In the genomic region with DNA sequence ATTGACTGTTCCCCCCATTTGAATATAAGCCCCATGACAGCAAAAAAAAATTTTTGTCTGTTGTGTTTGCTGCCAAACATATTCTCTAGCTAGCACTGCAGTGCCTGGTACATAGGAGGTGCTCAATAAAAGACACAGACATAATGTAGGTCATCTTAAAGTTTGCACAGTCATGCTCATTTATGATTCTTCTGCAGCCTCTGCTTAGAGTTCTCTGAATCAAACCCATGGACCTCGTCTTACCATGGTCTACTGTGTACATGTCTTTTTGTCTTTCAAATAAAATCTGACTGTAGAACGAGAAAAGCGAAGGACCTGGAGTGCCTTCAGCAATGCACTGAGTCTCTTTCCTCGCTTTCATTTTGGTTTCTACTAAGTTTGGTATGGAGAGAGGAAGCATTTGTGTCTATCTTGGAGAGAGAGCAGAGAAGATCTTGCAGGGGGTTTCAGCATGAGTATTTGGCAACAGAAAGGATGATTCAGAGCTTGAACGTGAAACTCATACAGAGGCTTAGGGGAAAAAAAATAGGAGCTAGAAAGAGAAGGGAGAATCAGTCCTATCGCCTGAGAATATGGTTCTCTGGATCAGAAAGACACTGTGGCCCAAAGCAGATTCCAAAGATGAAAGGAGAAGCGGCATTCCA, we compare ENCODE assay signal across 13 cellular contexts. TPM values are rescaled to one million over a fixed set of nuclear protein-coding genes. Genes with fewer than 3 reads are reported as not detected.
DNase-seq lines count a peak whose midpoint lies in the region; ATAC-seq, FAIRE-seq and TF ChIP-seq lines count a peak whose summit lies in the region.
"Had no signal": no experiment of that assay in that cellular context is flagged by ENCODE, and none has a peak within 500 bp of the region (broad histone marks: within the 10 kb centered on the region; RNA-seq: fewer than 3 reads in every experiment).

No MANE protein-coding gene starts in this region.

- H2BK5ac ChIP-seq in mesenchymal stem cell (ENCODE audit: low read depth, low read length, poor library complexity, severe bottlenecking), result no peak overlapping the region

- H3K27ac ChIP-seq in GM12878 (ENCODE audit: control insufficient read depth, insufficient read depth), result peak overlapping the region; percentile 10; the same call in 1 of the 2 replicates
- no peak overlapping the region for H3K27ac ChIP-seq in mesenchymal stem cell (ENCODE audit: low read length, poor library complexity, severe bottlenecking)

- intact Hi-C loops in GM12878 (cut with micrococcal nuclease; ENCODE audit: unreplicated experiment), result no loop called here
- intact Hi-C loops in posterior cingulate gyrus (cut with DNase I), result no loop called here

- TF ChIP-seq EP300 in GM12878 (IDR thresholded peaks at IDR 0.05; ENCODE audit: borderline replicate concordance in 1 of 2, control insufficient read depth in 1 of 2, low read depth in 2 of 2, low read length in 2 of 2), result no peak

- no TSS peak for BruUV-seq in GM12878 (replicated peaks; lab: Mats Ljungman, UMichigan)

- H3K9me3 ChIP-seq in GM12878 (replicated peaks; ENCODE audit: control insufficient read depth, insufficient read depth, low read length) (peaks cover 3% of the 10 kb centered on the region; the same call in 2 of the 3 replicates), mesenchymal stem cell (ENCODE audit: control insufficient read depth, low read length) (no peaks in the 10 kb centered on the region)

- no peak overlapping the region for H3K14ac ChIP-seq in mesenchymal stem cell (ENCODE audit: low read length in 2 of 2)

- H3K4me3 Mint-ChIP-seq in T-helper 2 cell treated with Interferon-gamma antibody and Interleukin-4, amounts not matched to agents 5 μg/mL and 100 μg/mL, for 36 hours, result no peak overlapping the region
- H3K4me3 Mint-ChIP-seq: B cell; effector memory CD8-positive, alpha-beta T cell had no signal

- TF ChIP-seq CTCF in GM12878 (IDR thresholded peaks at IDR 0.05 in 2 of 3, conservative IDR thresholded peaks at IDR 0.05 in 1 of 3; ENCODE audit: control insufficient read depth in 2 of 3, extremely low read depth in 1 of 3, insufficient read depth in 1 of 3, low read depth in 3 of 3, low read length in 3 of 3), result no peak

- H3K23ac ChIP-seq in mesenchymal stem cell (ENCODE audit: low read length in 2 of 2), result no peak overlapping the region

- H3K4me1 Mint-ChIP-seq in T-helper 2 cell treated with Interferon-gamma antibody and Interleukin-4, amounts not matched to agents 5 μg/mL and 100 μg/mL, for 36 hours (ENCODE audit: low read depth), result no peaks in the 10 kb centered on the region
- H3K4me1 Mint-ChIP-seq: B cell had no signal

- POLR2A ChIA-PET in GM12878 (lab: Charles Lee), result interaction anchor here (1.0 to 1.2 kb wide), 2 partner anchors 17 to 29 kb away, joined by 3 to 5 read pairs; no protein-coding TSS in a partner anchor

- H3K27me3 ChIP-seq in GM12878 (replicated peaks in 1 of 2; ENCODE audit: control insufficient read depth in 2 of 2, insufficient read depth in 2 of 2, low read length in 1 of 2) (no peaks in the 10 kb centered on the region), mesenchymal stem cell (ENCODE audit: control insufficient read depth in 1 of 2, insufficient read depth in 1 of 2, low read length in 2 of 2) (peaks cover 0 to 9% of the 10 kb centered on the region in 2 experiments)

- H3K27ac Mint-ChIP-seq in T-helper 2 cell treated with Interferon-gamma antibody and Interleukin-4, amounts not matched to agents 5 μg/mL and 100 μg/mL, for 36 hours, result no peak overlapping the region
- H3K27ac Mint-ChIP-seq: B cell; effector memory CD8-positive, alpha-beta T cell had no signal

- peaks cover 3% of the 10 kb centered on the region for H3K27me3 Mint-ChIP-seq in T-helper 2 cell treated with Interferon-gamma antibody and Interleukin-4, amounts not matched to agents 5 μg/mL and 100 μg/mL, for 36 hours (ENCODE audit: low read depth)
- H3K27me3 Mint-ChIP-seq: B cell; effector memory CD8-positive, alpha-beta T cell had no signal

- H3K9ac ChIP-seq in GM12878 (ENCODE audit: control insufficient read depth, insufficient read depth, low read length) (no peak overlapping the region), mesenchymal stem cell (ENCODE audit: low read length) (peak overlapping the region; percentile 80)

- SMC1A ChIA-PET in GM12878 (lab: Charles Lee; ENCODE audit: uncharacterized antibody, unreplicated experiment), result interaction anchor here (0.7 to 1.9 kb wide), 7 partner anchors 9 to 185 kb away, joined by 3 to 6 read pairs (median 3); no protein-coding TSS in a partner anchor

- H2BK120ac ChIP-seq in mesenchymal stem cell (ENCODE audit: low read depth, low read length), result no peak overlapping the region

- DNase-seq in Ammon's horn (ENCODE audit: low spot score), result peak; percentile 28
- peak; percentile 56 for DNase-seq in HCEC 1CT
- DNase-seq in GM12878 (ENCODE audit: low read depth, low spot score), result no peak
- DNase-seq in mesenchymal stem cell, result peak; percentile 54
- DNase-seq in T-helper 2 cell treated with Interferon-gamma antibody and Interleukin-4, amounts not matched to agents 5 μg/mL and 100 μg/mL, for 36 hours (ENCODE audit: low spot score), result no peak
- DNase-seq in posterior cingulate gyrus, result no peak
- DNase-seq in activated CD4-positive, alpha-beta T cell treated with anti-CD3 and anti-CD28 coated beads, Interleukin-2, amount 50 U/mL, for 48 hours, result no peak
- DNase-seq: effector memory CD8-positive, alpha-beta T cell; mesendoderm; NCI-H1436; SHP77 treated with DMSO at 0.1 percent for 48 hours had no signal

- CTCF ChIA-PET in GM12878 (lab: Yijun Ruan, JAX), result no interaction called here

- no peak for TF ChIP-seq POLR2A in GM12878 (IDR thresholded peaks at IDR 0.05; ENCODE audit: low read depth, low read length)

- H3K36me3 ChIP-seq in GM12878 (ENCODE audit: control insufficient read depth in 2 of 2, insufficient read depth in 2 of 2, low read length in 1 of 2) (peaks cover 0 to 3% of the 10 kb centered on the region in 2 experiments; a peak in 1 of 4 replicates), mesenchymal stem cell (ENCODE audit: control insufficient read depth in 1 of 2, insufficient read depth in 2 of 2, low read depth in 1 of 2, low read length in 2 of 2) (no peaks in the 10 kb centered on the region)

- WGBS in GM12878 (ENCODE audit: insufficient coverage, insufficient replicate concordance, low lambda C conversion rate, missing lambda C conversion rate), result 40% methylated on average over 7 of the region's 7 CpGs
- 77% methylated on average over 6 of the region's 7 CpGs for WGBS in mesenchymal stem cell

- no peak for TF ChIP-seq RAD21 in GM12878 (IDR thresholded peaks at IDR 0.05; ENCODE audit: insufficient read depth, low read depth, low read length)

- no peak overlapping the region for H2BK15ac ChIP-seq in mesenchymal stem cell (ENCODE audit: low read depth, poor library complexity, severe bottlenecking)

- no peak overlapping the region for H2BK12ac ChIP-seq in mesenchymal stem cell (ENCODE audit: low read length in 2 of 2)

- H3K9me3 Mint-ChIP-seq in T-helper 2 cell treated with Interferon-gamma antibody and Interleukin-4, amounts not matched to agents 5 μg/mL and 100 μg/mL, for 36 hours, result no peaks in the 10 kb centered on the region
- H3K9me3 Mint-ChIP-seq: effector memory CD8-positive, alpha-beta T cell had no signal

- H3K36me3 Mint-ChIP-seq in T-helper 2 cell treated with Interferon-gamma antibody and Interleukin-4, amounts not matched to agents 5 μg/mL and 100 μg/mL, for 36 hours (ENCODE audit: low read depth), result no peaks in the 10 kb centered on the region

- in situ Hi-C loops in GM12878 (cut with MboI), result no loop called here

- H4K8ac ChIP-seq in mesenchymal stem cell (ENCODE audit: low read length), result no peak overlapping the region

- H4K20me1 ChIP-seq in GM12878 (ENCODE audit: control insufficient read depth, insufficient read depth), result no peaks in the 10 kb centered on the region

- no peak for FAIRE-seq in GM12878 (lab: Jason Lieb, UNC)

- RAD21 ChIA-PET in GM12878 (lab: Charles Lee; ENCODE audit: unreplicated experiment), result interaction anchor here (0.6 to 2.2 kb wide), 4 partner anchors 12 to 68 kb away, joined by 3 to 6 read pairs (median 4); no protein-coding TSS in a partner anchor

- no peak overlapping the region for H3K4ac ChIP-seq in mesenchymal stem cell (ENCODE audit: low read depth in 1 of 2, low read length in 2 of 2)

- ATAC-seq in GM12878 (peak; percentile 61; the same call in 2 of the 3 replicates), HG02970 (IDR thresholded peaks at IDR 0.05; ENCODE audit: low FRiP score, unreplicated experiment) (no peak)
- ATAC-seq: effector memory CD8-positive, alpha-beta T cell had no signal

- peaks cover 15% of the 10 kb centered on the region for H3K79me2 ChIP-seq in GM12878 (ENCODE audit: control insufficient read depth, insufficient read depth, low read length)

- H2AK5ac ChIP-seq in mesenchymal stem cell (ENCODE audit: low read length, severe bottlenecking), result no peak overlapping the region

- no peak overlapping the region for H3K18ac ChIP-seq in mesenchymal stem cell (ENCODE audit: low read depth in 1 of 2, low read length in 2 of 2)

- H4K91ac ChIP-seq in mesenchymal stem cell (ENCODE audit: low read length), result no peak overlapping the region

- no peaks in the 10 kb centered on the region for H3K79me1 ChIP-seq in mesenchymal stem cell (replicated peaks; ENCODE audit: low read length, poor library complexity, severe bottlenecking)

- H2AFZ ChIP-seq in GM12878 (ENCODE audit: control insufficient read depth, low read depth, low read length) (no peak overlapping the region), mesenchymal stem cell (ENCODE audit: low read depth, low read length) (no peak overlapping the region)

- peaks cover 11% of the 10 kb centered on the region for H3K4me1 ChIP-seq in GM12878 (ENCODE audit: control insufficient read depth, insufficient read depth, low read length)
- no peaks in the 10 kb centered on the region for H3K4me1 ChIP-seq in mesenchymal stem cell (ENCODE audit: control insufficient read depth, insufficient read depth, low read depth, low read length)

- H3K4me2 ChIP-seq in GM12878 (ENCODE audit: control insufficient read depth, insufficient read depth) (0 out of 2 replicates have a peak overlapping the region, but pooled peaks have one; percentile 18), mesenchymal stem cell (ENCODE audit: low read length, poor library complexity, severe bottlenecking) (no peak overlapping the region)

- H3K4me3 ChIP-seq in GM12878, result no peak overlapping the region; the same call in 1 of the 2 replicates
- peak overlapping the region in 1 of 2 experiments; percentile 77 for H3K4me3 ChIP-seq in mesenchymal stem cell (ENCODE audit: insufficient read depth in 1 of 2, low read depth in 1 of 2, low read length in 2 of 2)

RNA-seq across cellular contexts. Expression of a gene that starts 38.8 kb away (rescaled TPM):
- total RNA-seq in GM12878 (2013; cell fraction: nucleolus; rRNA removed), result 35.4 and 38.9 TPM in 2 replicates
- total RNA-seq in GM12878 (2014; rRNA removed) (12.4 and 14.2 TPM in 2 replicates), GM12878 (2014; rRNA removed; fragmentation: Illumina TruSeq; extraction: Trizol) (12.4 and 12.5 TPM in 2 replicates), GM12878 (2021) (20.5 and 22.5 TPM in 2 replicates)
- 7.7 TPM for polyA plus RNA-seq in GM12878 (2011; ENCODE audit: low read depth)
- polyA plus RNA-seq in GM12878 (2011; rRNA removed) (29.8 and 32.5 TPM in 2 replicates), GM12878 (2014; fragmentation: Illumina TruSeq; extraction: Trizol) (17.0 and 17.1 TPM in 2 replicates), GM12878 (2014; fragmentation: Nextera tagmentation; extraction: Ambion mirVana) (1 to 10 TPM; 5.8 to 6.5 TPM), GM12878 (2014; rRNA removed) (11.1 and 12.7 TPM in 2 replicates), GM12878 (2016; fragmentation: Nextera tagmentation; extraction: Ambion mirVana) (10 to 100 TPM in 1 of 2 experiments, 1 to 10 TPM in 1; 9.0 to 13.2 TPM)
- 21.1 and 22.9 TPM in 2 replicates for polyA plus RNA-seq in GM12878 (2011; cell fraction: cytosol; rRNA removed)
- polyA plus RNA-seq in GM12878 (2011; cell fraction: nucleus; rRNA removed), result 17.9 and 19.0 TPM in 2 replicates
- polyA plus RNA-seq in GM12878 (2012), result 9.7 and 12.6 TPM in 2 replicates
- 50.0 and 53.8 TPM in 2 replicates for polyA minus RNA-seq in GM12878 (2011; rRNA and poly(A)+ RNA removed)
- polyA minus RNA-seq in GM12878 (2011; cell fraction: cytosol; rRNA and poly(A)+ RNA removed), result 12.6 and 13.5 TPM in 2 replicates
- 11.5 and 17.8 TPM in 2 replicates for polyA minus RNA-seq in GM12878 (2011; cell fraction: nucleus; rRNA and poly(A)+ RNA removed)
- polyA plus RNA-seq in mesenchymal stem cell (2013, experiment 1 of 2), result 0.11 TPM
- 0.10 TPM for polyA plus RNA-seq in mesenchymal stem cell (2013, experiment 2 of 2)

Comparison
In these comparisons a context has a peak if more than half of its experiments do, and no peak if none do; other contexts are left out.
1. DNase-seq: peak in Ammon's horn (single experiment), HCEC 1CT (single experiment) and mesenchymal stem cell (single experiment); none in GM12878 (single experiment), T-helper 2 cell treated with Interferon-gamma antibody and Interleukin-4, amounts not matched to agents 5 μg/mL and 100 μg/mL, for 36 hours (single experiment), posterior cingulate gyrus (0 of 10) and activated CD4-positive, alpha-beta T cell treated with anti-CD3 and anti-CD28 coated beads, Interleukin-2, amount 50 U/mL, for 48 hours (0 of 2).